In the genomic region with DNA sequence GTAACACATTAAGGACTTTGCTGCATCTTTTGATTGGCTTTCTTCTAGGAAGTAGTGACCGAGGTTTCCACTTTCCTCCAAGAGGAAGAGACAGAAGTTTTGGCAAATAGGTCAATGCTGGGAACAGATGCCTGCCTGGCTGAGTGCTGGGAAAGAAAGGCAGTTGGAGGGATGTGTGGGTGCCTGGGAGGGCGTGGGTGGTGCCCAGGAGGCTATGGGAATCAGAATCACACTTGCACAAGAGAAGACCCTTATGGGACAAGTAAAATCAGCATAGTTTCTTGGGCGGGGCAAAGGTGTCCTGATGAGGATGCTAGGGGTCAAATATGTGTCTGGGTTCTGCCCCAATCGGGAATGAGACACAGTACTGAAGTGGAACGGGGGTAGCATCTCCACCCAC, we compare ENCODE assay signal across 1 cellular context.
TF ChIP-seq lines count a peak whose summit lies in the region.

No MANE protein-coding gene starts in this region.

TF ChIP-seq in H1, 55 proteins besides CTCF, POLR2A, EP300 and RAD21:
- no peak for TF ChIP-seq TBP (IDR thresholded peaks at IDR 0.05; ENCODE audit: low read depth, low read length)
- TF ChIP-seq MAFK (IDR thresholded peaks at IDR 0.05; ENCODE audit: low read depth, low read length), result no peak
- TF ChIP-seq RXRA (IDR thresholded peaks at IDR 0.05; ENCODE audit: insufficient read depth, low read depth, low read length), result no peak
- TF ChIP-seq, protein P1, sequence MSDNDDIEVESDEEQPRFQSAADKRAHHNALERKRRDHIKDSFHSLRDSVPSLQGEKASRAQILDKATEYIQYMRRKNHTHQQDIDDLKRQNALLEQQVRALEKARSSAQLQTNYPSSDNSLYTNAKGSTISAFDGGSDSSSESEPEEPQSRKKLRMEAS (IDR thresholded peaks at IDR 0.05), result no peak
- TF ChIP-seq RFX5 (IDR thresholded peaks at IDR 0.05; ENCODE audit: borderline replicate concordance, low read depth, low read length), result no peak
- TF ChIP-seq BACH1 (IDR thresholded peaks at IDR 0.05; ENCODE audit: low read length), result no peak
- TF ChIP-seq ASH2L (IDR thresholded peaks at IDR 0.05; ENCODE audit: low read length), result no peak
- no peak for TF ChIP-seq CTBP2 (IDR thresholded peaks at IDR 0.05; ENCODE audit: borderline replicate concordance, insufficient read depth, insufficient read length, low read length)
- TF ChIP-seq TAF7 (optimal IDR thresholded peaks at IDR 0.05; ENCODE audit: borderline replicate concordance, low read depth, low read length), result no peak
- no peak for TF ChIP-seq NRF1 (IDR thresholded peaks at IDR 0.05; ENCODE audit: low read depth, low read length)
- no peak for TF ChIP-seq RBBP5 (IDR thresholded peaks at IDR 0.05; ENCODE audit: borderline replicate concordance, low read depth, low read length)
- TF ChIP-seq SIRT6 (IDR thresholded peaks at IDR 0.05; ENCODE audit: low read length), result no peak
- no peak for TF ChIP-seq SIN3A (conservative IDR thresholded peaks at IDR 0.05 in 1 of 2, IDR thresholded peaks at IDR 0.05 in 1 of 2; ENCODE audit: low read depth in 1 of 2, low read length in 2 of 2)
- TF ChIP-seq GTF2F1 (IDR thresholded peaks at IDR 0.05; ENCODE audit: borderline replicate concordance, low read depth, low read length), result no peak
- no peak for TF ChIP-seq PHF8 (conservative IDR thresholded peaks at IDR 0.05; ENCODE audit: low read depth, low read length)
- TF ChIP-seq SIX5 (IDR thresholded peaks at IDR 0.05; ENCODE audit: low read depth, low read length), result no peak
- no peak for TF ChIP-seq CHD1 (IDR thresholded peaks at IDR 0.05; ENCODE audit: low read depth, low read length)
- TF ChIP-seq SUZ12 (IDR thresholded peaks at IDR 0.05; ENCODE audit: low read length), result no peak
- TF ChIP-seq JUN (IDR thresholded peaks at IDR 0.05; ENCODE audit: low read depth, low read length), result no peak
- TF ChIP-seq, protein P2, sequence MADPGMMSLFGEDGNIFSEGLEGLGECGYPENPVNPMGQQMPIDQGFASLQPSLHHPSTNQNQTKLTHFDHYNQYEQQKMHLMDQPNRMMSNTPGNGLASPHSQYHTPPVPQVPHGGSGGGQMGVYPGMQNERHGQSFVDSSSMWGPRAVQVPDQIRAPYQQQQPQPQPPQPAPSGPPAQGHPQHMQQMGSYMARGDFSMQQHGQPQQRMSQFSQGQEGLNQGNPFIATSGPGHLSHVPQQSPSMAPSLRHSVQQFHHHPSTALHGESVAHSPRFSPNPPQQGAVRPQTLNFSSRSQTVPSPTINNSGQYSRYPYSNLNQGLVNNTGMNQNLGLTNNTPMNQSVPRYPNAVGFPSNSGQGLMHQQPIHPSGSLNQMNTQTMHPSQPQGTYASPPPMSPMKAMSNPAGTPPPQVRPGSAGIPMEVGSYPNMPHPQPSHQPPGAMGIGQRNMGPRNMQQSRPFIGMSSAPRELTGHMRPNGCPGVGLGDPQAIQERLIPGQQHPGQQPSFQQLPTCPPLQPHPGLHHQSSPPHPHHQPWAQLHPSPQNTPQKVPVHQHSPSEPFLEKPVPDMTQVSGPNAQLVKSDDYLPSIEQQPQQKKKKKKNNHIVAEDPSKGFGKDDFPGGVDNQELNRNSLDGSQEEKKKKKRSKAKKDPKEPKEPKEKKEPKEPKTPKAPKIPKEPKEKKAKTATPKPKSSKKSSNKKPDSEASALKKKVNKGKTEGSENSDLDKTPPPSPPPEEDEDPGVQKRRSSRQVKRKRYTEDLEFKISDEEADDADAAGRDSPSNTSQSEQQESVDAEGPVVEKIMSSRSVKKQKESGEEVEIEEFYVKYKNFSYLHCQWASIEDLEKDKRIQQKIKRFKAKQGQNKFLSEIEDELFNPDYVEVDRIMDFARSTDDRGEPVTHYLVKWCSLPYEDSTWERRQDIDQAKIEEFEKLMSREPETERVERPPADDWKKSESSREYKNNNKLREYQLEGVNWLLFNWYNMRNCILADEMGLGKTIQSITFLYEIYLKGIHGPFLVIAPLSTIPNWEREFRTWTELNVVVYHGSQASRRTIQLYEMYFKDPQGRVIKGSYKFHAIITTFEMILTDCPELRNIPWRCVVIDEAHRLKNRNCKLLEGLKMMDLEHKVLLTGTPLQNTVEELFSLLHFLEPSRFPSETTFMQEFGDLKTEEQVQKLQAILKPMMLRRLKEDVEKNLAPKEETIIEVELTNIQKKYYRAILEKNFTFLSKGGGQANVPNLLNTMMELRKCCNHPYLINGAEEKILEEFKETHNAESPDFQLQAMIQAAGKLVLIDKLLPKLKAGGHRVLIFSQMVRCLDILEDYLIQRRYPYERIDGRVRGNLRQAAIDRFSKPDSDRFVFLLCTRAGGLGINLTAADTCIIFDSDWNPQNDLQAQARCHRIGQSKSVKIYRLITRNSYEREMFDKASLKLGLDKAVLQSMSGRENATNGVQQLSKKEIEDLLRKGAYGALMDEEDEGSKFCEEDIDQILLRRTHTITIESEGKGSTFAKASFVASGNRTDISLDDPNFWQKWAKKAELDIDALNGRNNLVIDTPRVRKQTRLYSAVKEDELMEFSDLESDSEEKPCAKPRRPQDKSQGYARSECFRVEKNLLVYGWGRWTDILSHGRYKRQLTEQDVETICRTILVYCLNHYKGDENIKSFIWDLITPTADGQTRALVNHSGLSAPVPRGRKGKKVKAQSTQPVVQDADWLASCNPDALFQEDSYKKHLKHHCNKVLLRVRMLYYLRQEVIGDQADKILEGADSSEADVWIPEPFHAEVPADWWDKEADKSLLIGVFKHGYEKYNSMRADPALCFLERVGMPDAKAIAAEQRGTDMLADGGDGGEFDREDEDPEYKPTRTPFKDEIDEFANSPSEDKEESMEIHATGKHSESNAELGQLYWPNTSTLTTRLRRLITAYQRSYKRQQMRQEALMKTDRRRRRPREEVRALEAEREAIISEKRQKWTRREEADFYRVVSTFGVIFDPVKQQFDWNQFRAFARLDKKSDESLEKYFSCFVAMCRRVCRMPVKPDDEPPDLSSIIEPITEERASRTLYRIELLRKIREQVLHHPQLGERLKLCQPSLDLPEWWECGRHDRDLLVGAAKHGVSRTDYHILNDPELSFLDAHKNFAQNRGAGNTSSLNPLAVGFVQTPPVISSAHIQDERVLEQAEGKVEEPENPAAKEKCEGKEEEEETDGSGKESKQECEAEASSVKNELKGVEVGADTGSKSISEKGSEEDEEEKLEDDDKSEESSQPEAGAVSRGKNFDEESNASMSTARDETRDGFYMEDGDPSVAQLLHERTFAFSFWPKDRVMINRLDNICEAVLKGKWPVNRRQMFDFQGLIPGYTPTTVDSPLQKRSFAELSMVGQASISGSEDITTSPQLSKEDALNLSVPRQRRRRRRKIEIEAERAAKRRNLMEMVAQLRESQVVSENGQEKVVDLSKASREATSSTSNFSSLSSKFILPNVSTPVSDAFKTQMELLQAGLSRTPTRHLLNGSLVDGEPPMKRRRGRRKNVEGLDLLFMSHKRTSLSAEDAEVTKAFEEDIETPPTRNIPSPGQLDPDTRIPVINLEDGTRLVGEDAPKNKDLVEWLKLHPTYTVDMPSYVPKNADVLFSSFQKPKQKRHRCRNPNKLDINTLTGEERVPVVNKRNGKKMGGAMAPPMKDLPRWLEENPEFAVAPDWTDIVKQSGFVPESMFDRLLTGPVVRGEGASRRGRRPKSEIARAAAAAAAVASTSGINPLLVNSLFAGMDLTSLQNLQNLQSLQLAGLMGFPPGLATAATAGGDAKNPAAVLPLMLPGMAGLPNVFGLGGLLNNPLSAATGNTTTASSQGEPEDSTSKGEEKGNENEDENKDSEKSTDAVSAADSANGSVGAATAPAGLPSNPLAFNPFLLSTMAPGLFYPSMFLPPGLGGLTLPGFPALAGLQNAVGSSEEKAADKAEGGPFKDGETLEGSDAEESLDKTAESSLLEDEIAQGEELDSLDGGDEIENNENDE (IDR thresholded peaks at IDR 0.05; ENCODE audit: insufficient replicate concordance, low read length), result no peak
